Comparison of ENCODE assay signal across 8 cellular contexts in genomic region chr17:59155439-59156177, GRCh38. TPM values are rescaled to one million over a fixed set of nuclear protein-coding genes. Genes with fewer than 3 reads are reported as not detected.
DNase-seq lines count a peak whose midpoint lies in the region; ATAC-seq and TF ChIP-seq lines count a peak whose summit lies in the region.

TSS of gene PRR11 (plus strand) at chr17:59155746. CDS start at chr17:59169753, 14,007 bp downstream.

- H3K27ac ChIP-seq in angular gyrus (ENCODE audit: low read depth, low read length) = peak within 1 kb of the TSS; percentile 77
- H3K27ac ChIP-seq in right atrium auricular region = peak within 1 kb of the TSS; percentile 75 to 79

- no peaks in the 10 kb centered on the region for H3K9me3 ChIP-seq in right atrium auricular region

- H3K36me3 ChIP-seq in right atrium auricular region = no peaks in the 10 kb centered on the region

- in situ Hi-C loops in GM13976 (cut with MboI; ENCODE audit: low sequenced_read_pairs, unreplicated experiment) = no loop called here

- intact Hi-C loops in T-helper 1 cell treated with Interleukin-12 subunit alpha and Interleukin-12 subunit beta and Interleukin-4 antibody, amounts not matched to agents 30 ng/mL and 1 ng/mL, for 36 hours (cut with micrococcal nuclease) = loop anchor here (1.0 to 5.0 kb wide), 15 partner anchors 49 to 1305 kb away; partner anchors contain the start of genes CLTC, GDPD1, MRPS23 and PTRH2

- H3K4me1 ChIP-seq in right atrium auricular region = peaks cover 0 to 18% of the 10 kb centered on the region in 2 donors

- DNase-seq in GM13976 (ENCODE audit: low spot score) (peak; percentile 86), NCI-H1105 (lab: John Stamatoyannopoulos, UW) (peak; percentile 100), right atrium auricular region (ENCODE audit: low spot score) (peak; percentile 98), pulmonary artery endothelial cell (ENCODE audit: low read depth, low spot score) (peak; percentile 100), SW480 (ENCODE audit: low spot score) (no peak)

- TF ChIP-seq CTCF in GM13976 (IDR thresholded peaks at IDR 0.05; ENCODE audit: borderline replicate concordance, control extremely low read depth, extremely low read depth, insufficient read depth, missing control alignments) (no peak), right atrium auricular region (IDR thresholded peaks at IDR 0.05) (no peak)

- H3K4me3 ChIP-seq in right atrium auricular region = peak within 1 kb of the TSS; percentile 70 to 72

- no peaks in the 10 kb centered on the region for H3K27me3 ChIP-seq in right atrium auricular region

- peak; percentile 84 for ATAC-seq in HG02623 (IDR thresholded peaks at IDR 0.05; ENCODE audit: unreplicated experiment)

RNA-seq across cellular contexts. Expression of gene PRR11, which starts in this region (rescaled TPM):
- 40.6 and 48.8 TPM in 2 replicates for total RNA-seq in T-helper 1 cell treated with Interleukin-12 subunit alpha and Interleukin-12 subunit beta and Interleukin-4 antibody, amounts not matched to agents 30 ng/mL and 1 ng/mL, for 36 hours
- total RNA-seq in right atrium auricular region (1 to 10 TPM in 1 of 2 donors, under 1 TPM in 1; 0.79 to 1.5 TPM), pulmonary artery endothelial cell (13.3 and 19.4 TPM in 2 replicates)
